In the genomic region with DNA sequence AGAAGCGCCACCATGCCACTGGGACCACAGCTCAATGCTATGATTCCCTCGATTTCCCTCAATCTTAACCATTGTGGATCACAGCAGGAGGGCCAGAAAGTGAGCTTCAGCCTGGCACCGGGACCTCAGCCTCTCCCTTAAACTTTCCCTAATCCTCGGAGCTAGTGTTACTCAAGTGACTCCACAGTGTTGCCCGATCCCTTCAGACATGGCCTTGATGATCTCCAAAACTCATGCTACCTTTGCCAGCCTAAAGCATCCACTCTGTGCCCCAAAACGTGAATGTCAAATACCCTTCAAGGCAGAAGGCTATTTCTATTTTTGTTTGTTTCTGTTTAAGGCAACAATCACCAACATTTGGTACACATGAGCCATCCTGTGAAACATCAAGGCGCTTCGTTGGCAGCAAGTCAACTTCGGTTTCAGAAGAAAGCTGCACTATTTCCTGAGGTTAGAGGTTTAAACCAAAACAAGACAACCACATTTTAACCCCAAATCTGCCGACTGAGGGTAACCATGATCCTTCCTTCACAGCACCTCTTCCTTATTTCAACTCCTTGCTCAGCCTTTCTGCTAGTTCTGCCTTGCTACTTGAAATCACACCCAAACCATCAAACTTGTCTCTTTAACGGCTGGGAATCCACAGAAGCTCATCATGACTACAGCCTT, we compare ENCODE assay signal across 8 cellular contexts.
DNase-seq lines count a peak whose midpoint lies in the region; ATAC-seq, FAIRE-seq and TF ChIP-seq lines count a peak whose summit lies in the region.

No MANE protein-coding gene starts in this region.

- H3K4me3 ChIP-seq in Peyer's patch (no peak overlapping the region), astrocyte of the cerebellum (ENCODE audit: low read depth, low read length) (no peak overlapping the region)

- ATAC-seq in HG02571 (IDR thresholded peaks at IDR 0.05; ENCODE audit: unreplicated experiment), result peak; percentile 67

- H3K27ac ChIP-seq in Peyer's patch, result no peak overlapping the region

- DNase-seq in GM04504 (ENCODE audit: low read depth) (peak; percentile 1), Peyer's patch (peak in 2 of 3 donors; percentile 35 to 63), astrocyte of the cerebellum (ENCODE audit: low read depth) (peak; percentile 23), H54 (ENCODE audit: insufficient read length, low spot score) (no peak), DMS153 treated with DMSO at 0.1 percent for 48 hours (lab: John Stamatoyannopoulos, UW; ENCODE audit: unreplicated experiment) (no peak), COLO829 (ENCODE audit: low spot score) (no peak)
- DNase-seq in stimulated activated CD8-positive, alpha-beta memory T cell treated with anti-CD3 and anti-CD28 coated beads, Interleukin-12 subunit alpha, Interleukin-12 subunit beta, amount 100 ng/mL, for 4 hours (ENCODE audit: low read depth), result peak; percentile 10

- no peak for TF ChIP-seq POLR2A in Peyer's patch (IDR thresholded peaks at IDR 0.05)
- TF ChIP-seq POLR2A in H54 (IDR thresholded peaks at IDR 0.05; ENCODE audit: low read depth, low read length), result no peak

- in situ Hi-C loops in astrocyte of the cerebellum (cut with HindIII; ENCODE audit: low sequenced_read_pairs), result no loop called here

- FAIRE-seq in H54 (lab: Jason Lieb, UNC), result no peak

- TF ChIP-seq CTCF in Peyer's patch (IDR thresholded peaks at IDR 0.05), result no peak
- TF ChIP-seq CTCF in astrocyte of the cerebellum (IDR thresholded peaks at IDR 0.05; ENCODE audit: low read depth, low read length, missing control alignments), result no peak

- no peaks in the 10 kb centered on the region for H3K4me1 ChIP-seq in Peyer's patch

- H3K36me3 ChIP-seq in Peyer's patch, result no peaks in the 10 kb centered on the region

- H3K27me3 ChIP-seq in Peyer's patch, result no peaks in the 10 kb centered on the region

- no peaks in the 10 kb centered on the region for H3K9me3 ChIP-seq in Peyer's patch

Comparison
In these comparisons a context has a peak if more than half of its experiments do, and no peak if none do; other contexts are left out.
1. DNase-seq: peak in GM04504 (single experiment), Peyer's patch (2 of 3), astrocyte of the cerebellum (single experiment) and stimulated activated CD8-positive, alpha-beta memory T cell treated with anti-CD3 and anti-CD28 coated beads, Interleukin-12 subunit alpha, Interleukin-12 subunit beta, amount 100 ng/mL, for 4 hours (single experiment); none in H54 (single experiment), DMS153 treated with DMSO at 0.1 percent for 48 hours (single experiment) and COLO829 (single experiment).